7 cellular contexts compared by ENCODE assay signal in the genomic region with DNA sequence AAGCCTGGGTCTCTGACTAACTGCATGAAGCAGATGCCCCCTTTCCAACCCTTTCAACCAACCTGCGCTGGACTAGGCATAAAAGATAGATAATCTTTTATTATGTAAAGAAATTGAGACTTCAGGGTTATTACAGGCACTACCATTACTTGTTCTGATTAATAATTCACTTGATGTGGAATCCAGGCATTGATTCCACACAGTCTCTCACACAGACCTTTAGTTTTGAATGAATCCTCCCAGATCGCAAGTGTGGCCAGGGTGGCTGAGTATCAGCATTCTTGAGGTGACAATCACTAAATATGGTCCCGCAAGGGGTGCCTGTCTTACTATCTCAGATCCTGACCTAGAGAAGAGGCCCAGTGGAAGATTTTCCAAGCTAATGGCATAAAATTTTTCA.
"Had no signal": no experiment of that assay in that cellular context is flagged by ENCODE, and none has a peak within 500 bp of the region (broad histone marks: within the 10 kb centered on the region; RNA-seq: fewer than 3 reads in every experiment).

No MANE protein-coding gene starts in this region.

- FAIRE-seq: G401.6, GM12878, GM12891, GM12892, GM18507 had no signal

- H3K4me3 ChIP-seq: GM12878 had no signal

- DNase-seq: GDM1, GF-D8 had no signal

- ATAC-seq: GM12878 had no signal
